ENCODE assay signal across 1 cellular context in genomic region chrX:29225670-29226069, GRCh38.
TF ChIP-seq lines count a peak whose summit lies in the region.

No MANE protein-coding gene starts in this region.

TF ChIP-seq in H1, 55 proteins besides CTCF, POLR2A, EP300 and RAD21 (continued from another document):
- TF ChIP-seq SP4 (IDR thresholded peaks at IDR 0.05; ENCODE audit: low read length) (no peak), GABPA (IDR thresholded peaks at IDR 0.05; ENCODE audit: borderline replicate concordance, insufficient read depth, low read length) (no peak), SIX5 (IDR thresholded peaks at IDR 0.05; ENCODE audit: low read depth, low read length) (no peak), FOSL1 (IDR thresholded peaks at IDR 0.05; ENCODE audit: insufficient read depth, low read depth, low read length) (no peak), SIN3A (conservative IDR thresholded peaks at IDR 0.05 in 1 of 2, IDR thresholded peaks at IDR 0.05 in 1 of 2; ENCODE audit: low read depth in 1 of 2, low read length in 2 of 2) (no peak), KDM5A (IDR thresholded peaks at IDR 0.05; ENCODE audit: low read length) (no peak), EGR1 (IDR thresholded peaks at IDR 0.05; ENCODE audit: borderline replicate concordance, low read depth, low read length) (peak; percentile 78), MAFK (IDR thresholded peaks at IDR 0.05; ENCODE audit: low read depth, low read length) (no peak), RXRA (IDR thresholded peaks at IDR 0.05; ENCODE audit: insufficient read depth, low read depth, low read length) (no peak), RFX5 (IDR thresholded peaks at IDR 0.05; ENCODE audit: borderline replicate concordance, low read depth, low read length) (no peak), SAP30 (IDR thresholded peaks at IDR 0.05; ENCODE audit: insufficient read depth, insufficient replicate concordance, low read length) (no peak), GTF2F1 (IDR thresholded peaks at IDR 0.05; ENCODE audit: borderline replicate concordance, low read depth, low read length) (no peak), CREB1 (IDR thresholded peaks at IDR 0.05) (no peak), NANOG (IDR thresholded peaks at IDR 0.05; ENCODE audit: insufficient read depth, low read depth, low read length, poor library complexity, severe bottlenecking) (peak; percentile 67), HDAC2 (IDR thresholded peaks at IDR 0.05; ENCODE audit: borderline replicate concordance in 1 of 2, low read depth in 2 of 2, low read length in 2 of 2) (0 out of 4 replicates have a peak, but pooled peaks of 1 of the 2 experiments have one; percentile 83), TBP (IDR thresholded peaks at IDR 0.05; ENCODE audit: low read depth, low read length) (no peak), SP2 (IDR thresholded peaks at IDR 0.05; ENCODE audit: low read length) (no peak), ZNF274 (IDR thresholded peaks at IDR 0.05; ENCODE audit: borderline replicate concordance, extremely low read depth, low read length) (peak; percentile 62), JUN (IDR thresholded peaks at IDR 0.05; ENCODE audit: low read depth, low read length) (no peak), TAF7 (optimal IDR thresholded peaks at IDR 0.05; ENCODE audit: borderline replicate concordance, low read depth, low read length) (no peak), SUZ12 (IDR thresholded peaks at IDR 0.05; ENCODE audit: low read length) (no peak), POLR2AphosphoS5 (IDR thresholded peaks at IDR 0.05; ENCODE audit: low read depth, low read length) (peak; percentile 97), HDAC6 (IDR thresholded peaks at IDR 0.05; ENCODE audit: low read depth, low read length) (peak; percentile 64), TCF12 (IDR thresholded peaks at IDR 0.05; ENCODE audit: low read depth, low read length) (peak; percentile 100), PHF8 (conservative IDR thresholded peaks at IDR 0.05; ENCODE audit: low read depth, low read length) (no peak), KDM4A (IDR thresholded peaks at IDR 0.05; ENCODE audit: low read depth, low read length, severe bottlenecking) (no peak), CBX5 (IDR thresholded peaks at IDR 0.05; ENCODE audit: low read depth, low read length) (no peak), NRF1 (IDR thresholded peaks at IDR 0.05; ENCODE audit: low read depth, low read length) (no peak), POU5F1 (IDR thresholded peaks at IDR 0.05; ENCODE audit: low read depth, low read length) (peak; percentile 70; the same call in 1 of the 2 replicates), CHD2 (IDR thresholded peaks at IDR 0.05; ENCODE audit: low read length) (no peak), TEAD4 (IDR thresholded peaks at IDR 0.05; ENCODE audit: low read depth, low read length) (peak; percentile 84), RBBP5 (IDR thresholded peaks at IDR 0.05; ENCODE audit: borderline replicate concordance, low read depth, low read length) (no peak), RNF2 (IDR thresholded peaks at IDR 0.05; ENCODE audit: borderline replicate concordance, low read depth, low read length, missing control alignments, poor library complexity, severe bottlenecking) (no peak), CTBP2 (IDR thresholded peaks at IDR 0.05; ENCODE audit: borderline replicate concordance, insufficient read depth, insufficient read length, low read length) (no peak), SIRT6 (IDR thresholded peaks at IDR 0.05; ENCODE audit: low read length) (no peak), ATF2 (IDR thresholded peaks at IDR 0.05; ENCODE audit: low read length) (no peak), CHD1 (IDR thresholded peaks at IDR 0.05; ENCODE audit: low read depth, low read length) (no peak), ASH2L (IDR thresholded peaks at IDR 0.05; ENCODE audit: low read length) (no peak), BCL11A (IDR thresholded peaks at IDR 0.05; ENCODE audit: low read depth in 2 of 2, low read length in 2 of 2) (peak in 1 of 2 experiments; percentile 70), ATF3 (IDR thresholded peaks at IDR 0.05; ENCODE audit: insufficient read depth, low read depth, low read length) (no peak), SP1 (IDR thresholded peaks at IDR 0.05; ENCODE audit: low read depth, low read length) (peak; percentile 86), EZH2 (IDR thresholded peaks at IDR 0.05; ENCODE audit: low read depth, low read length, severe bottlenecking) (no peak)
- TF ChIP-seq, protein P1, sequence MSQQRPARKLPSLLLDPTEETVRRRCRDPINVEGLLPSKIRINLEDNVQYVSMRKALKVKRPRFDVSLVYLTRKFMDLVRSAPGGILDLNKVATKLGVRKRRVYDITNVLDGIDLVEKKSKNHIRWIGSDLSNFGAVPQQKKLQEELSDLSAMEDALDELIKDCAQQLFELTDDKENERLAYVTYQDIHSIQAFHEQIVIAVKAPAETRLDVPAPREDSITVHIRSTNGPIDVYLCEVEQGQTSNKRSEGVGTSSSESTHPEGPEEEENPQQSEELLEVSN (IDR thresholded peaks at IDR 0.05) = no peak
- TF ChIP-seq, protein P2, sequence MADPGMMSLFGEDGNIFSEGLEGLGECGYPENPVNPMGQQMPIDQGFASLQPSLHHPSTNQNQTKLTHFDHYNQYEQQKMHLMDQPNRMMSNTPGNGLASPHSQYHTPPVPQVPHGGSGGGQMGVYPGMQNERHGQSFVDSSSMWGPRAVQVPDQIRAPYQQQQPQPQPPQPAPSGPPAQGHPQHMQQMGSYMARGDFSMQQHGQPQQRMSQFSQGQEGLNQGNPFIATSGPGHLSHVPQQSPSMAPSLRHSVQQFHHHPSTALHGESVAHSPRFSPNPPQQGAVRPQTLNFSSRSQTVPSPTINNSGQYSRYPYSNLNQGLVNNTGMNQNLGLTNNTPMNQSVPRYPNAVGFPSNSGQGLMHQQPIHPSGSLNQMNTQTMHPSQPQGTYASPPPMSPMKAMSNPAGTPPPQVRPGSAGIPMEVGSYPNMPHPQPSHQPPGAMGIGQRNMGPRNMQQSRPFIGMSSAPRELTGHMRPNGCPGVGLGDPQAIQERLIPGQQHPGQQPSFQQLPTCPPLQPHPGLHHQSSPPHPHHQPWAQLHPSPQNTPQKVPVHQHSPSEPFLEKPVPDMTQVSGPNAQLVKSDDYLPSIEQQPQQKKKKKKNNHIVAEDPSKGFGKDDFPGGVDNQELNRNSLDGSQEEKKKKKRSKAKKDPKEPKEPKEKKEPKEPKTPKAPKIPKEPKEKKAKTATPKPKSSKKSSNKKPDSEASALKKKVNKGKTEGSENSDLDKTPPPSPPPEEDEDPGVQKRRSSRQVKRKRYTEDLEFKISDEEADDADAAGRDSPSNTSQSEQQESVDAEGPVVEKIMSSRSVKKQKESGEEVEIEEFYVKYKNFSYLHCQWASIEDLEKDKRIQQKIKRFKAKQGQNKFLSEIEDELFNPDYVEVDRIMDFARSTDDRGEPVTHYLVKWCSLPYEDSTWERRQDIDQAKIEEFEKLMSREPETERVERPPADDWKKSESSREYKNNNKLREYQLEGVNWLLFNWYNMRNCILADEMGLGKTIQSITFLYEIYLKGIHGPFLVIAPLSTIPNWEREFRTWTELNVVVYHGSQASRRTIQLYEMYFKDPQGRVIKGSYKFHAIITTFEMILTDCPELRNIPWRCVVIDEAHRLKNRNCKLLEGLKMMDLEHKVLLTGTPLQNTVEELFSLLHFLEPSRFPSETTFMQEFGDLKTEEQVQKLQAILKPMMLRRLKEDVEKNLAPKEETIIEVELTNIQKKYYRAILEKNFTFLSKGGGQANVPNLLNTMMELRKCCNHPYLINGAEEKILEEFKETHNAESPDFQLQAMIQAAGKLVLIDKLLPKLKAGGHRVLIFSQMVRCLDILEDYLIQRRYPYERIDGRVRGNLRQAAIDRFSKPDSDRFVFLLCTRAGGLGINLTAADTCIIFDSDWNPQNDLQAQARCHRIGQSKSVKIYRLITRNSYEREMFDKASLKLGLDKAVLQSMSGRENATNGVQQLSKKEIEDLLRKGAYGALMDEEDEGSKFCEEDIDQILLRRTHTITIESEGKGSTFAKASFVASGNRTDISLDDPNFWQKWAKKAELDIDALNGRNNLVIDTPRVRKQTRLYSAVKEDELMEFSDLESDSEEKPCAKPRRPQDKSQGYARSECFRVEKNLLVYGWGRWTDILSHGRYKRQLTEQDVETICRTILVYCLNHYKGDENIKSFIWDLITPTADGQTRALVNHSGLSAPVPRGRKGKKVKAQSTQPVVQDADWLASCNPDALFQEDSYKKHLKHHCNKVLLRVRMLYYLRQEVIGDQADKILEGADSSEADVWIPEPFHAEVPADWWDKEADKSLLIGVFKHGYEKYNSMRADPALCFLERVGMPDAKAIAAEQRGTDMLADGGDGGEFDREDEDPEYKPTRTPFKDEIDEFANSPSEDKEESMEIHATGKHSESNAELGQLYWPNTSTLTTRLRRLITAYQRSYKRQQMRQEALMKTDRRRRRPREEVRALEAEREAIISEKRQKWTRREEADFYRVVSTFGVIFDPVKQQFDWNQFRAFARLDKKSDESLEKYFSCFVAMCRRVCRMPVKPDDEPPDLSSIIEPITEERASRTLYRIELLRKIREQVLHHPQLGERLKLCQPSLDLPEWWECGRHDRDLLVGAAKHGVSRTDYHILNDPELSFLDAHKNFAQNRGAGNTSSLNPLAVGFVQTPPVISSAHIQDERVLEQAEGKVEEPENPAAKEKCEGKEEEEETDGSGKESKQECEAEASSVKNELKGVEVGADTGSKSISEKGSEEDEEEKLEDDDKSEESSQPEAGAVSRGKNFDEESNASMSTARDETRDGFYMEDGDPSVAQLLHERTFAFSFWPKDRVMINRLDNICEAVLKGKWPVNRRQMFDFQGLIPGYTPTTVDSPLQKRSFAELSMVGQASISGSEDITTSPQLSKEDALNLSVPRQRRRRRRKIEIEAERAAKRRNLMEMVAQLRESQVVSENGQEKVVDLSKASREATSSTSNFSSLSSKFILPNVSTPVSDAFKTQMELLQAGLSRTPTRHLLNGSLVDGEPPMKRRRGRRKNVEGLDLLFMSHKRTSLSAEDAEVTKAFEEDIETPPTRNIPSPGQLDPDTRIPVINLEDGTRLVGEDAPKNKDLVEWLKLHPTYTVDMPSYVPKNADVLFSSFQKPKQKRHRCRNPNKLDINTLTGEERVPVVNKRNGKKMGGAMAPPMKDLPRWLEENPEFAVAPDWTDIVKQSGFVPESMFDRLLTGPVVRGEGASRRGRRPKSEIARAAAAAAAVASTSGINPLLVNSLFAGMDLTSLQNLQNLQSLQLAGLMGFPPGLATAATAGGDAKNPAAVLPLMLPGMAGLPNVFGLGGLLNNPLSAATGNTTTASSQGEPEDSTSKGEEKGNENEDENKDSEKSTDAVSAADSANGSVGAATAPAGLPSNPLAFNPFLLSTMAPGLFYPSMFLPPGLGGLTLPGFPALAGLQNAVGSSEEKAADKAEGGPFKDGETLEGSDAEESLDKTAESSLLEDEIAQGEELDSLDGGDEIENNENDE (IDR thresholded peaks at IDR 0.05; ENCODE audit: insufficient replicate concordance, low read length) = peak; percentile 75
TF ChIP-seq in H1: peak in this region for 12.
